ENCODE assay signal across 1 cellular context in genomic region chr11:66559141-66559861, GRCh38.
TF ChIP-seq lines count a peak whose summit lies in the region.

No MANE protein-coding gene starts in this region.

TF ChIP-seq in K562, 482 proteins besides CTCF, POLR2A, EP300 and RAD21 (continues in another document):
- TF ChIP-seq ZNF311 (CRISPR knock-in tag; IDR thresholded peaks at IDR 0.05) (no peak), MECOM (CRISPR knock-in tag; IDR thresholded peaks at IDR 0.05) (no peak), GATA2 (CRISPR knock-in tag; IDR thresholded peaks at IDR 0.05) (no peak), ZBTB8A (IDR thresholded peaks at IDR 0.05; ENCODE audit: partially characterized antibody) (no peak), MGA (IDR thresholded peaks at IDR 0.05) (peak; percentile 99), KDM2B (CRISPR knock-in tag; IDR thresholded peaks at IDR 0.05) (no peak), ZC3H8 (IDR thresholded peaks at IDR 0.05) (no peak), NCOA6 (IDR thresholded peaks at IDR 0.05) (no peak), PHF20 (IDR thresholded peaks at IDR 0.05; ENCODE audit: partially characterized antibody) (peak; percentile 56), RBM14 (IDR thresholded peaks at IDR 0.05; ENCODE audit: borderline replicate concordance, insufficient read depth, low read depth, low read length) (no peak), TGIF2 (CRISPR knock-in tag; IDR thresholded peaks at IDR 0.05) (no peak), NFE2 (IDR thresholded peaks at IDR 0.05; ENCODE audit: low read depth) (no peak), TFAP4 (CRISPR knock-in tag; IDR thresholded peaks at IDR 0.05; ENCODE audit: borderline replicate concordance) (peak; percentile 74; the same call in 1 of the 2 replicates), ID3 (CRISPR knock-in tag; IDR thresholded peaks at IDR 0.05) (no peak), ID3 (tag; IDR thresholded peaks at IDR 0.05) (no peak), SNAPC5 (CRISPR knock-in tag; IDR thresholded peaks at IDR 0.05) (no peak), ARID3A (IDR thresholded peaks at IDR 0.05; ENCODE audit: borderline replicate concordance, low read depth, low read length) (no peak), NR4A1 (CRISPR knock-in tag; IDR thresholded peaks at IDR 0.05) (no peak), NR4A1 (tag; IDR thresholded peaks at IDR 0.05) (no peak), ETV5 (CRISPR knock-in tag; IDR thresholded peaks at IDR 0.05; ENCODE audit: low read depth) (no peak), ZHX1 (conservative IDR thresholded peaks at IDR 0.05; ENCODE audit: low read length) (no peak), VEZF1 (CRISPR knock-in tag; IDR thresholded peaks at IDR 0.05) (no peak), TCF7L2 (IDR thresholded peaks at IDR 0.05; ENCODE audit: low read depth, low read length) (no peak), HNRNPH1 (optimal IDR thresholded peaks at IDR 0.05; ENCODE audit: low read depth, low read length) (no peak), MEF2A (IDR thresholded peaks at IDR 0.05; ENCODE audit: control insufficient read depth, low read depth, low read length) (no peak), CTCFL (IDR thresholded peaks at IDR 0.05; ENCODE audit: borderline replicate concordance, insufficient read depth, low read depth, low read length, poor library complexity, severe bottlenecking) (no peak), SRSF7 (optimal IDR thresholded peaks at IDR 0.05; ENCODE audit: low read depth, low read length) (no peak), ZKSCAN1 (IDR thresholded peaks at IDR 0.05; ENCODE audit: low read depth, low read length) (no peak), POLR3G (IDR thresholded peaks at IDR 0.05; ENCODE audit: extremely low read depth, insufficient read length, insufficient replicate concordance) (no peak), SMAD4 (CRISPR knock-in tag; conservative IDR thresholded peaks at IDR 0.05) (no peak), HNRNPUL1 (IDR thresholded peaks at IDR 0.05; ENCODE audit: low read length) (no peak), MCM2 (IDR thresholded peaks at IDR 0.05; ENCODE audit: low read depth) (no peak), ZNF354B (CRISPR knock-in tag; IDR thresholded peaks at IDR 0.05) (no peak), E2F5 (CRISPR knock-in tag; IDR thresholded peaks at IDR 0.05) (no peak), RNF2 (IDR thresholded peaks at IDR 0.05) (peak; percentile 73; the same call in 1 of the 2 replicates), ZNF766 (CRISPR knock-in tag; conservative IDR thresholded peaks at IDR 0.05) (no peak), TOE1 (IDR thresholded peaks at IDR 0.05; ENCODE audit: borderline replicate concordance) (peak; percentile 43; the same call in 1 of the 2 replicates), TOE1 (CRISPR knock-in tag; IDR thresholded peaks at IDR 0.05; ENCODE audit: borderline replicate concordance, low read depth) (no peak), ZNF717 (CRISPR knock-in tag; IDR thresholded peaks at IDR 0.05) (no peak)
